31 cellular contexts compared by ENCODE assay signal in genomic region chrY:7807511-7807860, GRCh38.
"Had no signal": no experiment of that assay in that cellular context is flagged by ENCODE, and none has a peak within 500 bp of the region (broad histone marks: within the 10 kb centered on the region; RNA-seq: fewer than 3 reads in every experiment).

No MANE protein-coding gene starts in this region.

- H3K4me3 Mint-ChIP-seq: activated CD4-positive, alpha-beta memory T cell treated with anti-CD3 and anti-CD28 coated beads for 36 hours; activated CD4-positive, alpha-beta T cell treated with anti-CD3 and anti-CD28 coated beads, Interleukin-2, amount 10 ng/mL, durations not matched to agents 24 days and 14 days; dendritic cell treated with granulocyte-macrophage colony-stimulating factor and Interleukin-4, amounts not matched to agents 40 ng/mL and 50 ng/mL, for 4 days; endodermal cell; mesothelial cell of epicardium; naive B cell; nephron progenitor cell; stimulated activated memory B cell treated with anti-CD40 and anti-IgM and Interleukin-4, amounts not matched to agents 10 μg/mL and 1 μg/mL and 100 μg/mL, for 72 hours; stimulated activated naive CD8-positive, alpha-beta T cell treated with anti-CD3 and anti-CD28 coated beads, Interleukin-15, amount 100 ng/mL, for 72 hours; T-helper 1 cell treated with Interleukin-12 subunit alpha and Interleukin-12 subunit beta and Interleukin-4 antibody, amounts not matched to agents 30 μg/mL and 1 μg/mL, for 36 hours had no signal

- H3K27me3 Mint-ChIP-seq: activated CD4-positive, alpha-beta memory T cell treated with anti-CD3 and anti-CD28 coated beads for 36 hours; activated CD4-positive, alpha-beta T cell treated with anti-CD3 and anti-CD28 coated beads, Interleukin-2, amount 10 ng/mL, durations not matched to agents 24 days and 14 days; dendritic cell treated with granulocyte-macrophage colony-stimulating factor and Interleukin-4, amounts not matched to agents 40 ng/mL and 50 ng/mL, for 4 days; naive B cell; progenitor cell of endocrine pancreas; stimulated activated memory B cell treated with anti-CD40 and anti-IgM and Interleukin-4, amounts not matched to agents 10 μg/mL and 1 μg/mL and 100 μg/mL, for 72 hours; stimulated activated naive CD8-positive, alpha-beta T cell treated with anti-CD3 and anti-CD28 coated beads, Interleukin-15, amount 100 ng/mL, for 72 hours had no signal

- ATAC-seq: activated CD4-positive, CD25-positive, alpha-beta regulatory T cell treated with anti-CD3 and anti-CD28 coated beads, Interleukin-2, amount 50 U/mL, for 24 hours; right lobe of liver; stimulated activated memory B cell treated with anti-CD40 and anti-IgM and Interleukin-4, amounts not matched to agents 10 μg/mL and 1 μg/mL and 100 μg/mL, for 72 hours; upper lobe of right lung had no signal

- H3K9me3 Mint-ChIP-seq: activated CD4-positive, alpha-beta memory T cell treated with anti-CD3 and anti-CD28 coated beads for 36 hours; activated CD4-positive, alpha-beta T cell treated with anti-CD3 and anti-CD28 coated beads, Interleukin-2, amount 10 ng/mL, durations not matched to agents 24 days and 14 days; dendritic cell treated with granulocyte-macrophage colony-stimulating factor and Interleukin-4, amounts not matched to agents 40 ng/mL and 50 ng/mL, for 4 days; endodermal cell; mesothelial cell of epicardium; naive B cell; nephron progenitor cell; stimulated activated memory B cell treated with anti-CD40 and anti-IgM and Interleukin-4, amounts not matched to agents 10 μg/mL and 1 μg/mL and 100 μg/mL, for 72 hours; T-helper 1 cell treated with Interleukin-12 subunit alpha and Interleukin-12 subunit beta and Interleukin-4 antibody, amounts not matched to agents 30 μg/mL and 1 μg/mL, for 36 hours had no signal

- H3K4me3 ChIP-seq: esophagus squamous epithelium, ovary, right lobe of liver, skin epidermis, upper lobe of right lung had no signal

- FAIRE-seq: astrocyte, TTC549 had no signal

- DNase-seq: activated CD4-positive, alpha-beta memory T cell treated with anti-CD3 and anti-CD28 coated beads for 36 hours; activated CD4-positive, alpha-beta T cell treated with anti-CD3 and anti-CD28 coated beads, Interleukin-2, amount 10 ng/mL, durations not matched to agents 24 days and 14 days; activated CD8-positive, alpha-beta memory T cell treated with anti-CD3 and anti-CD28 coated beads, Interleukin-2, amount 50 U/mL, for 4 hours; activated gamma-delta T cell treated with Interleukin-2 at 50 U/mL for 16 hours; activated naive CD4-positive, alpha-beta T cell treated with anti-CD3 and anti-CD28 coated beads, Interleukin-2, amount 50 U/mL, for 16 hours; activated T-cell treated with anti-CD3 and anti-CD28 coated beads, Interleukin-2, amount 50 U/mL, for 1 hour; amniotic stem cell; brain microvascular endothelial cell; caudate nucleus; endodermal cell; esophagus squamous epithelium; head of caudate nucleus; naive B cell; nephron progenitor cell; ovary; right lobe of liver; stimulated activated CD4-positive, alpha-beta T cell treated with anti-CD3 and anti-CD28 coated beads, Interleukin-4, amount 100 ng/mL, for 24 hours; stimulated activated naive CD8-positive, alpha-beta T cell treated with anti-CD3 and anti-CD28 coated beads, Interleukin-15, amount 100 ng/mL, for 72 hours; substantia nigra; T-helper 9 cell; upper lobe of right lung; WERI-Rb-1 had no signal

- H3K9me3 ChIP-seq: esophagus squamous epithelium, ovary, right lobe of liver, upper lobe of right lung had no signal

- H3K27me3 ChIP-seq: brain microvascular endothelial cell, esophagus squamous epithelium, ovary, right lobe of liver, upper lobe of right lung had no signal

- H3K4me1 Mint-ChIP-seq: activated CD4-positive, alpha-beta T cell treated with anti-CD3 and anti-CD28 coated beads, Interleukin-2, amount 10 ng/mL, durations not matched to agents 24 days and 14 days; endodermal cell; mesothelial cell of epicardium; naive B cell; nephron progenitor cell; stimulated activated memory B cell treated with anti-CD40 and anti-IgM and Interleukin-4, amounts not matched to agents 10 μg/mL and 1 μg/mL and 100 μg/mL, for 72 hours; stimulated activated naive CD8-positive, alpha-beta T cell treated with anti-CD3 and anti-CD28 coated beads, Interleukin-15, amount 100 ng/mL, for 72 hours had no signal

- H3K36me3 ChIP-seq: brain microvascular endothelial cell, esophagus squamous epithelium, ovary, right lobe of liver, upper lobe of right lung, WERI-Rb-1 had no signal

- H3K4me1 ChIP-seq: esophagus squamous epithelium, right lobe of liver, upper lobe of right lung had no signal

- H3K27ac Mint-ChIP-seq: activated CD4-positive, alpha-beta memory T cell treated with anti-CD3 and anti-CD28 coated beads for 36 hours; activated CD4-positive, alpha-beta T cell treated with anti-CD3 and anti-CD28 coated beads, Interleukin-2, amount 10 ng/mL, durations not matched to agents 24 days and 14 days; dendritic cell treated with granulocyte-macrophage colony-stimulating factor and Interleukin-4, amounts not matched to agents 40 ng/mL and 50 ng/mL, for 4 days; endodermal cell; mesothelial cell of epicardium; naive B cell; nephron progenitor cell; progenitor cell of endocrine pancreas; stimulated activated memory B cell treated with anti-CD40 and anti-IgM and Interleukin-4, amounts not matched to agents 10 μg/mL and 1 μg/mL and 100 μg/mL, for 72 hours; T-helper 1 cell treated with Interleukin-12 subunit alpha and Interleukin-12 subunit beta and Interleukin-4 antibody, amounts not matched to agents 30 μg/mL and 1 μg/mL, for 36 hours had no signal

- H3K27ac ChIP-seq: brain microvascular endothelial cell, esophagus squamous epithelium, ovary, right lobe of liver, upper lobe of right lung, WERI-Rb-1 had no signal

- H3K36me3 Mint-ChIP-seq: activated CD4-positive, alpha-beta memory T cell treated with anti-CD3 and anti-CD28 coated beads for 36 hours; mesothelial cell of epicardium; naive B cell; stimulated activated memory B cell treated with anti-CD40 and anti-IgM and Interleukin-4, amounts not matched to agents 10 μg/mL and 1 μg/mL and 100 μg/mL, for 72 hours had no signal
